8 cellular contexts compared by ENCODE assay signal in the genomic region with DNA sequence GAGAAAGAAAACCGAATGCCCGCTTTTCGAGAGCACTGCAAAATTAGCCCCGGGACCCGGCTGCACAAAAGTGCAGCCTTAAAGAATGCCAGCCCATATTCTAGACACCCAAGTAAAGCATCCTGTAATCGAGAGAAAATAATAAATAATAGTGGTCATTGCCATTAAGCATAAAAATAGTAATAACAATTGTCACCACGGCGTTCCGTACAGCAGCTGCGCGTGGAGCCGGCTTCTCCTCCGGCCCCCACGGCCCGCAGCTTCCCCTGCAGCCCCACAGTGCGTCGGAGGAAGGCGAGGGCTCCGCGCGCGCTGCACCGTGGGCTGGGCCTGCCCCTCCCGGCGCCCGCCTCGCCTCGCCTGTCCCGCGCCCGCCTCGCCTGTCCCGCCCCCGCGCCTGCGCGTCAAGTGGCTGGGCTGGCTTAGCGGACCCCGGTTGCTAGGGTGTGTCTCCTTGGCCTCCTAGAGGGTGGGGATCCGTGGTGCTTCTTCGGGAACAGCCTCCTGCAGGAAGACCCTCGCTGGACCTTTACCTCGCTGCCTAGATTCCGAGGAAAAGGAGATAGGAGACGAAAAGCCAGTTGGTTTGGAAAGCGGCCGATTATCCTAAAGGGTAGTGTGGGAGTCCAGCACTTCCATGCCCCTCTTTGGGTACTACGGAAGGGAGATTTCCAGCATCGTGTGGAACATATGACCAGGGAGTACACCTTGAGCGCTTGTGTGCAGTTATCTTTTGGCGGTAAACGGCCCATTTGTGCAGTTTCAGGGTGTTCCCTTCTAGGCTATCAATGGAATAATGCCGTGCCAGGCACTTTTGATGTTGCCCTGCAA. TPM values are rescaled to one million over a fixed set of nuclear protein-coding genes. Genes with fewer than 3 reads are reported as not detected.
DNase-seq lines count a peak whose midpoint lies in the region; ATAC-seq and TF ChIP-seq lines count a peak whose summit lies in the region.

Gene LRRC63, plus strand, starts transcription at position 408 of the 831 bp plus-strand sequence. CDS start 1,107 bp downstream, outside the sequence.

- ATAC-seq in GM19468 (IDR thresholded peaks at IDR 0.05; ENCODE audit: extremely low read depth, unreplicated experiment): peak; percentile 58

- no peaks in the 10 kb centered on the region for H3K27me3 ChIP-seq in HL-60 (ENCODE audit: insufficient read depth, poor library complexity, severe bottlenecking)
- H3K27me3 ChIP-seq in testis: no peaks in the 10 kb centered on the region

- no peak for TF ChIP-seq POLR2A in testis (IDR thresholded peaks at IDR 0.05)

- no peaks in the 10 kb centered on the region for H3K4me1 ChIP-seq in testis

- H3K36me3 ChIP-seq in testis (ENCODE audit: low read depth, missing control alignments): no peaks in the 10 kb centered on the region

- WGBS in testis, 2 donors: 0% methylated on average over 21 to 51 of the region's 53 CpGs

- H3K27ac ChIP-seq in HL-60 (replicated peaks): peak within 1 kb of the TSS; percentile 69
- peak within 1 kb of the TSS; percentile 12 to 67 for H3K27ac ChIP-seq in testis

- TF ChIP-seq CTCF in HL-60 (IDR thresholded peaks at IDR 0.05; ENCODE audit: insufficient read depth, low read length): no peak
- no peak for TF ChIP-seq CTCF in testis (IDR thresholded peaks at IDR 0.05)

- DNase-seq in D341Med (ENCODE audit: low spot score): peak; percentile 79
- DNase-seq in HL-60 (ENCODE audit: low read depth in 1 of 2, low spot score in 1 of 2): peak; percentile 44 to 90
- peak; percentile 82 for DNase-seq in SIG-M5 treated with dmso at 0.1 percent for 504 hours (lab: John Stamatoyannopoulos, UW; ENCODE audit: unreplicated experiment)
- peak; percentile 73 for DNase-seq in activated gamma-delta T cell treated with anti-CD3 and anti-CD28 coated beads, Interleukin-2, amount 50 U/mL, for 16 hours (ENCODE audit: low read depth)
- DNase-seq in globus pallidus (ENCODE audit: low spot score): peak; percentile 89
- DNase-seq in occipital lobe (lab: John Stamatoyannopoulos, UW): peak; percentile 69
- peak; percentile 89 for DNase-seq in testis

- H3K4me3 ChIP-seq in HL-60 (replicated peaks; ENCODE audit: insufficient read depth, low read length) (peak within 1 kb of the TSS; percentile 67), testis (peak within 1 kb of the TSS; percentile 55 to 64)

- H3K9me3 ChIP-seq in testis: no peaks in the 10 kb centered on the region

- intact Hi-C loops in testis (cut with DNase I; ENCODE audit: low total_unique reads): no loop called here

RNA-seq across cellular contexts. Expression of gene LRRC63, which starts in this region (rescaled TPM):
- total RNA-seq in occipital lobe (2.0 TPM), testis (1 to 10 TPM; 4.6 to 9.4 TPM)
- 7.0 TPM for polyA plus RNA-seq in testis (ENCODE audit: insufficient read depth, low read depth, low replicate concordance)

Comparison
In these comparisons a context has a peak if more than half of its experiments do, and no peak if none do; other contexts are left out.
1. Peak in every context shown above with its lines: DNase-seq, ATAC-seq, H3K4me3 ChIP-seq and H3K27ac ChIP-seq.